Comparison of ENCODE assay signal across 28 cellular contexts in genomic region chr4:158376441-158376840, GRCh38.
"Had no signal": no experiment of that assay in that cellular context is flagged by ENCODE, and none has a peak within 500 bp of the region (broad histone marks: within the 10 kb centered on the region; RNA-seq: fewer than 3 reads in every experiment).

No MANE protein-coding gene starts in this region.

- H3K4me3 Mint-ChIP-seq: activated B cell treated with CpG ODN at 0.5 μM for 24 hours; activated naive CD8-positive, alpha-beta T cell; activated T-cell treated with anti-CD3 and anti-CD28 coated beads, Interleukin-2, amount 50 U/mL, for 4 hours; effector memory CD8-positive, alpha-beta T cell; nephron progenitor cell; stimulated activated effector memory CD8-positive, alpha-beta T cell treated with anti-CD3 and anti-CD28 coated beads, Interleukin-12 subunit alpha, Interleukin-12 subunit beta, amount 100 ng/mL, for 72 hours; stimulated activated naive CD8-positive, alpha-beta T cell treated with anti-CD3 and anti-CD28 coated beads, Interleukin-15, amount 100 ng/mL, for 72 hours had no signal

- H3K36me3 ChIP-seq: colonic mucosa, esophagus squamous epithelium, gastroesophageal sphincter, right lobe of liver had no signal

- H3K27me3 ChIP-seq: colonic mucosa, esophagus squamous epithelium, gastroesophageal sphincter, right lobe of liver had no signal

- H3K27me3 Mint-ChIP-seq: activated B cell treated with CpG ODN at 0.5 μM for 24 hours; effector memory CD8-positive, alpha-beta T cell; stimulated activated naive CD8-positive, alpha-beta T cell treated with anti-CD3 and anti-CD28 coated beads, Interleukin-15, amount 100 ng/mL, for 72 hours had no signal

- H3K4me3 ChIP-seq: colonic mucosa, dorsolateral prefrontal cortex, esophagus squamous epithelium, gastroesophageal sphincter, mucosa of descending colon, right lobe of liver had no signal

- H3K36me3 Mint-ChIP-seq: activated naive CD8-positive, alpha-beta T cell; stimulated activated effector memory CD8-positive, alpha-beta T cell treated with anti-CD3 and anti-CD28 coated beads, Interleukin-12 subunit alpha, Interleukin-12 subunit beta, amount 100 ng/mL, for 72 hours had no signal

- DNase-seq: activated B cell treated with CpG ODN at 0.5 μM for 24 hours; activated CD4-positive, alpha-beta T cell treated with anti-CD3 and anti-CD28 coated beads for 4 hours; activated CD4-positive, alpha-beta T cell treated with anti-CD3 and anti-CD28 coated beads, Interleukin-2, amount 50 U/mL, for 48 hours; activated CD8-positive, alpha-beta memory T cell treated with anti-CD3 and anti-CD28 coated beads, Interleukin-2, amount 50 U/mL, for 48 hours; activated naive CD4-positive, alpha-beta T cell; activated T-cell treated with anti-CD3 and anti-CD28 coated beads, Interleukin-2, amount 50 U/mL, for 4 hours; colonic mucosa; dorsolateral prefrontal cortex; effector memory CD8-positive, alpha-beta T cell; esophagus squamous epithelium; head of caudate nucleus; islet precursor cell; left colon; mesenchymal stem cell; mucosa of descending colon; nephron progenitor cell; right lobe of liver; small intestine; stimulated activated CD4-positive, alpha-beta T cell treated with anti-CD3 and anti-CD28 coated beads, Interleukin-2, amount 100 ng/mL, for 24 hours; stimulated activated naive CD8-positive, alpha-beta T cell treated with anti-CD3 and anti-CD28 coated beads, Interleukin-15, amount 100 ng/mL, for 72 hours; T-helper 1 cell; trophoblast cell had no signal

- H3K9me3 ChIP-seq: colonic mucosa, esophagus squamous epithelium, gastroesophageal sphincter, mucosa of descending colon, right lobe of liver had no signal

- FAIRE-seq: bronchial epithelial cell, endothelial cell of umbilical vein, small intestine had no signal

- H3K27ac ChIP-seq: colonic mucosa, dorsolateral prefrontal cortex, esophagus squamous epithelium, gastroesophageal sphincter, right lobe of liver had no signal

- H3K4me1 Mint-ChIP-seq: activated B cell treated with CpG ODN at 0.5 μM for 24 hours; nephron progenitor cell; stimulated activated effector memory CD8-positive, alpha-beta T cell treated with anti-CD3 and anti-CD28 coated beads, Interleukin-12 subunit alpha, Interleukin-12 subunit beta, amount 100 ng/mL, for 72 hours; stimulated activated naive CD8-positive, alpha-beta T cell treated with anti-CD3 and anti-CD28 coated beads, Interleukin-15, amount 100 ng/mL, for 72 hours had no signal

- H3K27ac Mint-ChIP-seq: activated B cell treated with CpG ODN at 0.5 μM for 24 hours; activated naive CD8-positive, alpha-beta T cell; activated T-helper 2 cell treated with anti-CD3 and anti-CD28 coated beads, Interferon-gamma antibody, Interleukin-2, Interleukin-4, amounts not matched to agents 10 μg/mL and 5 μg/mL and 100 μg/mL, durations not matched to agents 14 hours and 24 hours and 36 hours; effector memory CD8-positive, alpha-beta T cell; nephron progenitor cell; stimulated activated effector memory CD8-positive, alpha-beta T cell treated with anti-CD3 and anti-CD28 coated beads, Interleukin-12 subunit alpha, Interleukin-12 subunit beta, amount 100 ng/mL, for 72 hours; stimulated activated naive CD8-positive, alpha-beta T cell treated with anti-CD3 and anti-CD28 coated beads, Interleukin-15, amount 100 ng/mL, for 72 hours had no signal

- H3K9me3 Mint-ChIP-seq: activated B cell treated with CpG ODN at 0.5 μM for 24 hours; activated T-cell treated with anti-CD3 and anti-CD28 coated beads, Interleukin-2, amount 50 U/mL, for 4 hours; activated T-helper 2 cell treated with anti-CD3 and anti-CD28 coated beads, Interferon-gamma antibody, Interleukin-2, Interleukin-4, amounts not matched to agents 10 μg/mL and 5 μg/mL and 100 μg/mL, durations not matched to agents 14 hours and 24 hours and 36 hours; nephron progenitor cell; stimulated activated effector memory CD8-positive, alpha-beta T cell treated with anti-CD3 and anti-CD28 coated beads, Interleukin-12 subunit alpha, Interleukin-12 subunit beta, amount 100 ng/mL, for 72 hours; stimulated activated naive CD8-positive, alpha-beta T cell treated with anti-CD3 and anti-CD28 coated beads, Interleukin-15, amount 100 ng/mL, for 72 hours had no signal

- ATAC-seq: activated T-cell treated with anti-CD3 and anti-CD28 coated beads, Interleukin-2, amount 50 U/mL, for 4 hours; effector memory CD8-positive, alpha-beta T cell; gastroesophageal sphincter; left colon; mucosa of descending colon; right lobe of liver; stimulated activated effector memory CD8-positive, alpha-beta T cell treated with anti-CD3 and anti-CD28 coated beads, Interleukin-12 subunit alpha, Interleukin-12 subunit beta, amount 100 ng/mL, for 72 hours; stimulated activated naive CD8-positive, alpha-beta T cell treated with anti-CD3 and anti-CD28 coated beads, Interleukin-15, amount 100 ng/mL, for 72 hours had no signal

- H3K4me1 ChIP-seq: colonic mucosa, esophagus squamous epithelium, gastroesophageal sphincter, right lobe of liver had no signal
